17 cellular contexts compared by ENCODE assay signal in the genomic region with DNA sequence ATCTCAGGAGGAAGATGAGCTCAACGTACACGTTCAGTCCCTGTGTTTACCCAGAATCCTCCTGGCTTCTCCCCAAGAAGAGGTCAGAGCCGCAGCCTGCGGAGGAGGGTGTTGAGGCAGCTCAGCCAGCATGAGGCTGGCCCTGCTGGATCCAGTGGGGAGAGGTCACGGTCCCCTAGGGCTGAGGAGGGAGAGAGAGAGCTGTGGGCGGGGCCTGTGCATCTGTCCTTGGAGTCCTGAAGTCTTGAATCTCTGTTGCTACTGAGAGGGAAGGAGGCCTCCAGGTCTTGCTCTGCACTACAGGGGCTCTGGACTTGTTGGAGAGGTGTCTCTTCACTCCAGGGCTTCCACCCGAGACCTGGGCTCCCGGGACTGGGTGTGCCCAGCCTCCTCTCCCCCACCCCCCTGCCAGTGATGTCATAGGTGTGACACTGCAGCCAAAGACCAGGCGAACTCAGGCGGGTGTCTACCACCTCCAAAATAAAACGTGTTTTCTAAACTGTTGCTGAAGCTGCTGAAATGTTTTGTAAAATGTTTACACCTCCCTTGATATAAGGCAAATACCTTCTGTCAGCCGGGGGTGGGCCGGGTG.
DNase-seq lines count a peak whose midpoint lies in the region; ATAC-seq, FAIRE-seq and TF ChIP-seq lines count a peak whose summit lies in the region.
"Had no signal": no experiment of that assay in that cellular context is flagged by ENCODE, and none has a peak within 500 bp of the region (broad histone marks: within the 10 kb centered on the region; RNA-seq: fewer than 3 reads in every experiment).

No MANE protein-coding gene starts in this region.

- TF ChIP-seq CTCF in HepG2 (CRISPR knock-in tag; IDR thresholded peaks at IDR 0.05) (no peak), right lobe of liver (IDR thresholded peaks at IDR 0.05) (no peak), glutamatergic neuron (IDR thresholded peaks at IDR 0.05; ENCODE audit: partially characterized antibody, unreplicated experiment) (no peak), upper lobe of right lung (IDR thresholded peaks at IDR 0.05) (no peak)

- H4K91ac ChIP-seq in neuronal stem cell (ENCODE audit: low read depth, low read length, poor library complexity), result no peak overlapping the region

- H3K4me3 ChIP-seq in HepG2 (replicated peaks in 1 of 3; ENCODE audit: insufficient read depth in 1 of 3, low read depth in 2 of 3, low read length in 3 of 3) (no peak overlapping the region), right lobe of liver (no peak overlapping the region), neuronal stem cell (ENCODE audit: low read length in 2 of 2) (no peak overlapping the region), upper lobe of right lung (no peak overlapping the region)

- H3K18ac ChIP-seq in neuronal stem cell (ENCODE audit: low read length), result peak overlapping the region; percentile 27

- H3K14ac ChIP-seq in neuronal stem cell (ENCODE audit: low read length), result no peak overlapping the region

- no peak overlapping the region for H2BK5ac ChIP-seq in neuronal stem cell (ENCODE audit: low read length)

- H3K27ac Mint-ChIP-seq in glutamatergic neuron (ENCODE audit: unreplicated experiment), result peak overlapping the region; percentile 41
- H3K27ac Mint-ChIP-seq: B cell; CD4-positive, alpha-beta T cell had no signal

- peaks cover 48% of the 10 kb centered on the region for H3K27me3 Mint-ChIP-seq in glutamatergic neuron (ENCODE audit: unreplicated experiment)

- WGBS in HepG2 (ENCODE audit: low lambda C conversion rate), result 3% methylated on average over 7 of the region's 13 CpGs
- 20% methylated on average over 9 of the region's 13 CpGs for whole genome bisulfite sequencing in right lobe of liver (ENCODE audit: insufficient coverage, low coverage, low lambda C conversion rate, missing lambda C conversion rate)
- no CpG with 5 or more reads among the region's 13 CpGs for WGBS in neuronal stem cell (ENCODE audit: extremely low coverage in 2 of 2, insufficient read length in 2 of 2, insufficient replicate concordance in 1 of 2), 2 donors

- no peak overlapping the region for H3K23ac ChIP-seq in neuronal stem cell (ENCODE audit: low read depth, low read length, poor library complexity)

- DNase-seq in HepG2 (ENCODE audit: low spot score), result no peak
- DNase-seq in right lobe of liver, result no peak
- peak; percentile 54 for DNase-seq in glutamatergic neuron
- no peak for DNase-seq in neuronal stem cell (ENCODE audit: low spot score)
- peak; percentile 33 for DNase-seq in upper lobe of right lung
- no peak for DNase-seq in stimulated activated CD4-positive, alpha-beta T cell treated with anti-CD3 and anti-CD28 coated beads, Interleukin-4, amount 100 ng/mL, for 4 hours
- no peak for DNase-seq in stimulated activated CD4-positive, alpha-beta T cell treated with anti-CD3 and anti-CD28 coated beads, Interleukin-1b, Interleukin-23, amount 100 ng/mL, for 48 hours
- no peak for DNase-seq in ureter (ENCODE audit: low spot score)
- DNase-seq: Calu3; CD4-positive, alpha-beta T cell; EL; GDM1; HCEC 1CT had no signal

- TF ChIP-seq POLR2A in HepG2 (IDR thresholded peaks at IDR 0.05; ENCODE audit: insufficient read depth in 1 of 2, low read depth in 2 of 2, low read length in 2 of 2), result no peak
- no peak for TF ChIP-seq POLR2A in right lobe of liver (IDR thresholded peaks at IDR 0.05)

- H3K79me2 ChIP-seq in HepG2 (ENCODE audit: insufficient read depth, low read length), result no peaks in the 10 kb centered on the region

- H3K4me3 Mint-ChIP-seq in glutamatergic neuron (ENCODE audit: unreplicated experiment), result peak overlapping the region; percentile 1
- H3K4me3 Mint-ChIP-seq: B cell; CD4-positive, alpha-beta T cell had no signal

- H2AFZ ChIP-seq in HepG2 (ENCODE audit: low read length) (no peak overlapping the region), neuronal stem cell (ENCODE audit: low read length) (no peak overlapping the region)

- H2BK120ac ChIP-seq in neuronal stem cell (ENCODE audit: low read depth, low read length), result no peak overlapping the region

- H3K36me3 ChIP-seq in HepG2 (replicated peaks in 1 of 2; ENCODE audit: control insufficient read depth in 1 of 2, insufficient read depth in 2 of 2, low read length in 2 of 2) (no peaks in the 10 kb centered on the region), right lobe of liver (no peaks in the 10 kb centered on the region), neuronal stem cell (replicated peaks in 1 of 2; ENCODE audit: control insufficient read depth in 2 of 2, insufficient read depth in 2 of 2, low read length in 2 of 2) (no peaks in the 10 kb centered on the region), upper lobe of right lung (no peaks in the 10 kb centered on the region)

- H4K8ac ChIP-seq in neuronal stem cell (ENCODE audit: low read depth, low read length), result no peak overlapping the region

- H3K9me3 Mint-ChIP-seq in glutamatergic neuron (ENCODE audit: unreplicated experiment), result peaks cover 52% of the 10 kb centered on the region

- peaks cover 37% of the 10 kb centered on the region for H3K36me3 Mint-ChIP-seq in glutamatergic neuron (ENCODE audit: unreplicated experiment)

- TF ChIP-seq RAD21 in HepG2 (CRISPR knock-in tag; IDR thresholded peaks at IDR 0.05), result no peak

- ATAC-seq in HepG2, result no peak
- ATAC-seq in right lobe of liver, result no peak
- no peak for ATAC-seq in upper lobe of right lung

- CTCF ChIA-PET in HepG2 (lab: Yijun Ruan, JAX; ENCODE audit: low intra/inter-chr PET ratio, low total read pairs), result no interaction called here

- H3K9ac ChIP-seq in HepG2 (ENCODE audit: insufficient read depth, low read depth, low read length), result no peak overlapping the region
- H3K9ac ChIP-seq in neuronal stem cell (ENCODE audit: low read depth, low read length, poor library complexity), result no peak overlapping the region

- intact Hi-C loops in HepG2 (cut with micrococcal nuclease; ENCODE audit: unreplicated experiment), result no loop called here
- intact Hi-C loops in right lobe of liver (cut with DNase I), result no loop called here
- intact Hi-C loops in upper lobe of right lung (cut with DNase I), result no loop called here

- POLR2A ChIA-PET in HepG2 (lab: Yijun Ruan, JAX), result no interaction called here

- H3K27me3 ChIP-seq in HepG2 (ENCODE audit: control insufficient read depth in 1 of 2, insufficient read depth in 2 of 2, low read length in 2 of 2) (no peaks in the 10 kb centered on the region; a peak in 1 of 5 replicates), right lobe of liver (no peaks in the 10 kb centered on the region), neuronal stem cell (ENCODE audit: control insufficient read depth in 3 of 3, insufficient read depth in 3 of 3, low read depth in 1 of 3, low read length in 3 of 3) (no peaks in the 10 kb centered on the region), upper lobe of right lung (peaks cover 4% of the 10 kb centered on the region)

- no peaks in the 10 kb centered on the region for H3K4me1 ChIP-seq in HepG2 (ENCODE audit: insufficient read depth, low read length)
- H3K4me1 ChIP-seq in right lobe of liver, result no peaks in the 10 kb centered on the region
- peaks cover 0 to 2% of the 10 kb centered on the region in 2 donors for H3K4me1 ChIP-seq in neuronal stem cell (ENCODE audit: control insufficient read depth in 2 of 2, insufficient read depth in 1 of 2, low read depth in 1 of 2, low read length in 2 of 2)
- H3K4me1 ChIP-seq in upper lobe of right lung, result no peaks in the 10 kb centered on the region

- no peak overlapping the region for H2BK15ac ChIP-seq in neuronal stem cell (ENCODE audit: low read length)

- H3K4ac ChIP-seq in neuronal stem cell (ENCODE audit: low read length), result no peak overlapping the region

- in situ Hi-C loops in HepG2 (cut with HindIII; ENCODE audit: extremely low pct_ligation_motif_present, low pct_unique_long_range_greater_than_20kb), result no loop called here

- H3K4me1 Mint-ChIP-seq in glutamatergic neuron (ENCODE audit: low read depth, unreplicated experiment), result peaks cover 56% of the 10 kb centered on the region
- H3K4me1 Mint-ChIP-seq: B cell had no signal

- no peak overlapping the region for H3K27ac ChIP-seq in HepG2 (ENCODE audit: extremely low read length, insufficient read depth, low read length)
- H3K27ac ChIP-seq in right lobe of liver, result no peak overlapping the region
- H3K27ac ChIP-seq in neuronal stem cell (replicated peaks; ENCODE audit: low read length), result no peak overlapping the region
- no peak overlapping the region for H3K27ac ChIP-seq in upper lobe of right lung

- H3K79me1 ChIP-seq in neuronal stem cell (ENCODE audit: low read depth, low read length), result no peaks in the 10 kb centered on the region

- FAIRE-seq in HepG2 (lab: Jason Lieb, UNC), result no peak
- FAIRE-seq: A204.1, GM19239, HTR-8/SVneo had no signal

- no TSS peak for BruUV-seq in HepG2 (replicated peaks; lab: Mats Ljungman, UMichigan)

- no peak overlapping the region for H2AK5ac ChIP-seq in neuronal stem cell (ENCODE audit: low read depth, low read length)

- H3K4me2 ChIP-seq in HepG2 (ENCODE audit: low read depth, low read length) (no peak overlapping the region), neuronal stem cell (ENCODE audit: insufficient read depth, low read length, poor library complexity, severe bottlenecking) (no peak overlapping the region)

- no peak for TF ChIP-seq EP300 in HepG2 (IDR thresholded peaks at IDR 0.05; ENCODE audit: low read depth in 2 of 2, low read length in 2 of 2)
- TF ChIP-seq EP300 in HepG2 (CRISPR knock-in tag; IDR thresholded peaks at IDR 0.05; ENCODE audit: borderline replicate concordance), result no peak

- H3K9me3 ChIP-seq in HepG2 (ENCODE audit: low read length) (no peaks in the 10 kb centered on the region), right lobe of liver (no peaks in the 10 kb centered on the region), neuronal stem cell (replicated peaks in 1 of 2; ENCODE audit: control insufficient read depth in 2 of 2, insufficient read depth in 1 of 2, low read depth in 1 of 2, low read length in 2 of 2) (peaks cover 0 to 4% of the 10 kb centered on the region in 2 donors), upper lobe of right lung (no peaks in the 10 kb centered on the region)

- H4K20me1 ChIP-seq in HepG2 (ENCODE audit: insufficient read depth, low read length), result no peaks in the 10 kb centered on the region

- no peak overlapping the region for H2BK12ac ChIP-seq in neuronal stem cell (ENCODE audit: low read length)

TF ChIP-seq in HepG2, 621 proteins besides CTCF, POLR2A, EP300 and RAD21:
- no peak for TF ChIP-seq KDM1A (CRISPR knock-in tag; IDR thresholded peaks at IDR 0.05)
- peak; percentile 44; the same call in 1 of the 2 replicates for TF ChIP-seq CREB1 (IDR thresholded peaks at IDR 0.05)
- no peak for TF ChIP-seq CREB1 (CRISPR knock-in tag; IDR thresholded peaks at IDR 0.05)

Comparison
In these comparisons a context has a peak if more than half of its experiments do, and no peak if none do; other contexts are left out.
1. DNase-seq: peak in glutamatergic neuron (single experiment) and upper lobe of right lung (single experiment); none in HepG2 (single experiment), right lobe of liver (0 of 3), neuronal stem cell (single experiment), stimulated activated CD4-positive, alpha-beta T cell treated with anti-CD3 and anti-CD28 coated beads, Interleukin-4, amount 100 ng/mL, for 4 hours (0 of 2), stimulated activated CD4-positive, alpha-beta T cell treated with anti-CD3 and anti-CD28 coated beads, Interleukin-1b, Interleukin-23, amount 100 ng/mL, for 48 hours (single experiment) and ureter (single experiment).